11 cellular contexts compared by ENCODE assay signal in the genomic region with DNA sequence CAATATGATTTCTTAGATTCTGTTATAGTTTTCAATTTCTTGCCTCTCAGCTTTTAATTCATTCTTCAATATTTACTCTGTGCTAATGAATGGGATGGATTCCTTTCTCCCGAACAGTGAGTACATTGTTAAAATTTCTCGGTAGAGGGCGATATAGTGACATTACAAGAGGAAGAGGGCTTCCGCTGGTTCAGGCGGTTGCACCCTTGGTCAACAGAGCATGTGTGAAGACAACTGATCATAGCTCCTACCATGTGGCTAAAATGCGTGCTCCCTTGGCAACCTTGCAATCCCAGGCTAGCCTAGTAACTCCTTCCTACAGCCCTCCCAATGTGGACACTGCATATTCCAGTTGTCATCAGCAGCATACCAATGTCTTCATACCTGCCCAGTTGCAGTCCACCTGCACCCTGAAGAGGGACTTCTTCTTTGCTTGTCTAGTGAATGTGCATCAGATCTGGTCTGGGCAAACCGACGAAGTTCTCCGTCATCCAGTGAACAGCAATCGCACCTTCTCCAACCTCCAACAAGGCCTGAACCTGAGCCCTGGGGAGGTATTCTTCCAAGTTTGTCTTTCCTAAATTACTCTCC.
DNase-seq lines count a peak whose midpoint lies in the region; ATAC-seq and TF ChIP-seq lines count a peak whose summit lies in the region.
"Had no signal": no experiment of that assay in that cellular context is flagged by ENCODE, and none has a peak within 500 bp of the region (broad histone marks: within the 10 kb centered on the region; RNA-seq: fewer than 3 reads in every experiment).

No MANE protein-coding gene starts in this region.

- TF ChIP-seq POLR2A in thyroid gland (IDR thresholded peaks at IDR 0.05) = no peak
- no peak for TF ChIP-seq POLR2A in adrenal gland (IDR thresholded peaks at IDR 0.05)

- H3K9me3 ChIP-seq in heart right ventricle = no peaks in the 10 kb centered on the region
- H3K9me3 ChIP-seq in right atrium auricular region = no peaks in the 10 kb centered on the region
- H3K9me3 ChIP-seq in thyroid gland = no peaks in the 10 kb centered on the region
- no peaks in the 10 kb centered on the region for H3K9me3 ChIP-seq in adrenal gland (replicated peaks in 1 of 3)
- H3K9me3 ChIP-seq: HAP-1 had no signal

- H3K27me3 ChIP-seq in heart right ventricle (no peaks in the 10 kb centered on the region), right atrium auricular region (no peaks in the 10 kb centered on the region), thyroid gland (no peaks in the 10 kb centered on the region), adrenal gland (no peaks in the 10 kb centered on the region)

- no peak overlapping the region for H3K4me3 ChIP-seq in heart right ventricle
- no peak overlapping the region for H3K4me3 ChIP-seq in right atrium auricular region
- H3K4me3 ChIP-seq in fibroblast of the aortic adventitia (ENCODE audit: low read depth, low read length) = no peak overlapping the region
- no peak overlapping the region for H3K4me3 ChIP-seq in thyroid gland (replicated peaks in 1 of 3)
- no peak overlapping the region for H3K4me3 ChIP-seq in adrenal gland
- H3K4me3 ChIP-seq: HAP-1 had no signal

- no peak for DNase-seq in heart right ventricle
- DNase-seq in right atrium auricular region (ENCODE audit: low spot score) = no peak
- DNase-seq in NCI-H526 (lab: John Stamatoyannopoulos, UW) = peak; percentile 30 to 90
- DNase-seq in fibroblast of the aortic adventitia (ENCODE audit: low read depth) = peak; percentile 9
- DNase-seq in type B pancreatic cell (ENCODE audit: extremely low spot score, unreplicated experiment) = no peak
- DNase-seq in thyroid gland = no peak
- DNase-seq in adrenal gland = no peak
- DNase-seq: activated gamma-delta T cell had no signal

- peak in 5 of 9 donors; percentile 7 to 20 (median 15) for TF ChIP-seq CTCF in heart right ventricle (IDR thresholded peaks at IDR 0.05)
- TF ChIP-seq CTCF in right atrium auricular region (IDR thresholded peaks at IDR 0.05) = peak in 1 of 2 donors; percentile 52
- TF ChIP-seq CTCF in fibroblast of the aortic adventitia (IDR thresholded peaks at IDR 0.05; ENCODE audit: insufficient read depth, low read length) = peak; percentile 3
- peak; percentile 70 for TF ChIP-seq CTCF in type B pancreatic cell (conservative IDR thresholded peaks at IDR 0.05)
- TF ChIP-seq CTCF in thyroid gland (IDR thresholded peaks at IDR 0.05) = no peak
- no peak for TF ChIP-seq CTCF in adrenal gland (IDR thresholded peaks at IDR 0.05)

- peaks cover 6% of the 10 kb centered on the region for H3K9me3 Mint-ChIP-seq in type B pancreatic cell

- H3K36me3 ChIP-seq in heart right ventricle (no peaks in the 10 kb centered on the region), right atrium auricular region (no peaks in the 10 kb centered on the region), thyroid gland (no peaks in the 10 kb centered on the region), adrenal gland (replicated peaks in 1 of 2) (no peaks in the 10 kb centered on the region)
- H3K36me3 ChIP-seq: HAP-1 had no signal

- no peaks in the 10 kb centered on the region for H3K4me1 ChIP-seq in heart right ventricle
- no peaks in the 10 kb centered on the region for H3K4me1 ChIP-seq in right atrium auricular region
- no peaks in the 10 kb centered on the region for H3K4me1 ChIP-seq in thyroid gland
- no peaks in the 10 kb centered on the region for H3K4me1 ChIP-seq in adrenal gland (replicated peaks in 1 of 2)
- H3K4me1 ChIP-seq: HAP-1 had no signal

- H3K4me1 Mint-ChIP-seq in type B pancreatic cell (ENCODE audit: unreplicated experiment) = peaks cover 5% of the 10 kb centered on the region
- H3K4me1 Mint-ChIP-seq: CD4-positive, CD25-positive, alpha-beta regulatory T cell had no signal

- intact Hi-C loops in heart right ventricle (cut with DNase I) = no loop called here
- intact Hi-C loops in thyroid gland (cut with DNase I) = no loop called here
- intact Hi-C loops in adrenal gland (cut with DNase I) = no loop called here

- H3K27ac Mint-ChIP-seq in type B pancreatic cell = no peak overlapping the region
- H3K27ac Mint-ChIP-seq: CD4-positive, CD25-positive, alpha-beta regulatory T cell had no signal

- no peak overlapping the region for H3K4me3 Mint-ChIP-seq in type B pancreatic cell
- H3K4me3 Mint-ChIP-seq: CD4-positive, CD25-positive, alpha-beta regulatory T cell had no signal

- H3K27ac ChIP-seq in heart right ventricle (no peak overlapping the region), right atrium auricular region (no peak overlapping the region), thyroid gland (no peak overlapping the region), adrenal gland (no peak overlapping the region)

- ATAC-seq in heart right ventricle = no peak
- ATAC-seq in HG03520 (IDR thresholded peaks at IDR 0.05; ENCODE audit: unreplicated experiment) = no peak

- 52 to 55% methylated on average over 10 of the region's 10 CpGs for WGBS in heart right ventricle, 2 donors
- 60 to 69% methylated on average over 10 of the region's 10 CpGs for WGBS in thyroid gland, 2 donors
- WGBS in adrenal gland, 4 donors = 76 to 79% (median 79%) methylated on average over 10 of the region's 10 CpGs

- no peaks in the 10 kb centered on the region for H3K27me3 Mint-ChIP-seq in type B pancreatic cell
- H3K27me3 Mint-ChIP-seq: CD4-positive, CD25-positive, alpha-beta regulatory T cell had no signal

- H3K36me3 Mint-ChIP-seq in type B pancreatic cell = no peaks in the 10 kb centered on the region
- H3K36me3 Mint-ChIP-seq: CD4-positive, CD25-positive, alpha-beta regulatory T cell had no signal

Comparison
In these comparisons a context has a peak if more than half of its experiments do, and no peak if none do; other contexts are left out.
1. DNase-seq: peak in NCI-H526 (2 of 2) and fibroblast of the aortic adventitia (single experiment); none in heart right ventricle (0 of 2), right atrium auricular region (single experiment), type B pancreatic cell (single experiment), thyroid gland (0 of 2) and adrenal gland (0 of 7).
2. CTCF ChIP-seq: peak in heart right ventricle (5 of 9), fibroblast of the aortic adventitia (single experiment) and type B pancreatic cell (single experiment); none in thyroid gland (0 of 6) and adrenal gland (0 of 6).